Comparison of ENCODE assay signal across 25 cellular contexts in the genomic region with DNA sequence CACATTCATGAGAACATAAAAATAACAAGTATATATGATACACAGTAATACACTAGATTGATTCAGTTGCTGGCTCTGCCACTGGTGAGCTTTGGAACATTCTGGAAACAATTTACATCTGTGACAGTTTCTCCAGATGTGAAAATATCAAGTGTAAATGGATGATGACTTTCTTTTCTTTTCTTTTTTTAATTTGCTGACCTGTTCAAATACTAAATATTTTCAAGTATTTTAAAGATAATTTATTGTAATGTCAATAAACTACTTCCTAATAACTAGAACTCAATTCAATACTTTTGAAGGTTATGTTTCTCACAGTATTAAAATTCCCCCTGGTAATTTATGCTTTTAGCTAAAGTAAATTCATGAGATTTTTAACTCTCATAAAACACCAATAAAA.
"Had no signal": no experiment of that assay in that cellular context is flagged by ENCODE, and none has a peak within 500 bp of the region (broad histone marks: within the 10 kb centered on the region; RNA-seq: fewer than 3 reads in every experiment).

No MANE protein-coding gene starts in this region.

- DNase-seq: natural killer cell; occipital lobe; ovary; posterior cingulate gyrus; psoas muscle; right cardiac atrium; small intestine; stimulated activated CD4-positive, alpha-beta T cell treated with anti-CD3 and anti-CD28 coated beads, Interleukin-15, amount 100 ng/mL, for 24 hours; stimulated activated CD4-positive, alpha-beta T cell treated with anti-CD3 and anti-CD28 coated beads, Interleukin-2, amount 100 ng/mL, for 24 hours; stimulated activated CD4-positive, alpha-beta T cell treated with anti-CD3 and anti-CD28 coated beads, Interleukin-2, amount 100 ng/mL, for 48 hours; stimulated activated CD4-positive, alpha-beta T cell treated with anti-CD3 and anti-CD28 coated beads, Interleukin-4, amount 100 ng/mL, for 24 hours; stimulated activated naive B cell treated with anti-CD40 and anti-IgM and Interleukin-4, amounts not matched to agents 10 μg/mL and 1 μg/mL and 100 μg/mL, for 72 hours; stimulated activated naive CD4-positive, alpha-beta T cell treated with Interleukin-2 at 50 U/mL for 16 hours; stomach; thyroid gland; trophoblast cell; upper lobe of left lung had no signal

- FAIRE-seq: small intestine, urothelium cell line had no signal

- H3K36me3 ChIP-seq: neural progenitor cell, ovary, stomach, thoracic aorta, thyroid gland, upper lobe of left lung, vagina had no signal

- H3K27me3 ChIP-seq: neural progenitor cell, ovary, stomach, thyroid gland, tibial nerve, upper lobe of left lung, vagina had no signal

- ATAC-seq: natural killer cell; psoas muscle; right cardiac atrium; sciatic nerve; stimulated activated effector memory CD8-positive, alpha-beta T cell treated with anti-CD3 and anti-CD28 coated beads, Interleukin-12 subunit alpha, Interleukin-12 subunit beta, amount 100 ng/mL, for 72 hours; stimulated activated naive B cell treated with anti-CD40 and anti-IgM and Interleukin-4, amounts not matched to agents 10 μg/mL and 1 μg/mL and 100 μg/mL, for 72 hours had no signal

- H3K9ac ChIP-seq: neural progenitor cell, parathyroid adenoma had no signal

- H3K4me2 ChIP-seq: neural progenitor cell had no signal

- H3K4me1 ChIP-seq: neural progenitor cell, parathyroid adenoma, psoas muscle, stomach, thyroid gland, tibial nerve, upper lobe of left lung, vagina had no signal

- H3K4me3 ChIP-seq: neural progenitor cell, ovary, psoas muscle, stomach, thoracic aorta, thyroid gland, tibial nerve, upper lobe of left lung, vagina had no signal

- H2AFZ ChIP-seq: neural progenitor cell, parathyroid adenoma had no signal

- H3K79me2 ChIP-seq: parathyroid adenoma had no signal

- H3K27ac ChIP-seq: neural progenitor cell, ovary, parathyroid adenoma, psoas muscle, stomach, thoracic aorta, thyroid gland, tibial nerve, upper lobe of left lung, vagina had no signal

- H3K9me3 ChIP-seq: ovary, psoas muscle, stomach, thoracic aorta, thyroid gland, tibial nerve, upper lobe of left lung, vagina had no signal
